Comparison of ENCODE assay signal across 17 cellular contexts in genomic region chr3:130258532-130258952, GRCh38.
DNase-seq lines count a peak whose midpoint lies in the region; ATAC-seq and TF ChIP-seq lines count a peak whose summit lies in the region.
"Had no signal": no experiment of that assay in that cellular context is flagged by ENCODE, and none has a peak within 500 bp of the region (broad histone marks: within the 10 kb centered on the region; RNA-seq: fewer than 3 reads in every experiment).

No MANE protein-coding gene starts in this region.

- H3K27ac Mint-ChIP-seq in activated naive CD8-positive, alpha-beta T cell treated with anti-CD3 and anti-CD28 coated beads, Interleukin-2, amount 50 U/mL, for 24 hours, result no peak overlapping the region
- no peak overlapping the region for H3K27ac Mint-ChIP-seq in stimulated activated naive B cell treated with anti-CD40 and anti-IgM and Interleukin-4, amounts not matched to agents 10 μg/mL and 1 μg/mL and 100 μg/mL, for 72 hours
- H3K27ac Mint-ChIP-seq: activated B cell treated with CpG ODN at 0.5 μM for 24 hours; activated naive CD4-positive, alpha-beta T cell treated with anti-CD3 and anti-CD28 coated beads, Interleukin-2, amount 50 U/mL, for 24 hours had no signal

- no peaks in the 10 kb centered on the region for H3K4me1 Mint-ChIP-seq in activated naive CD8-positive, alpha-beta T cell treated with anti-CD3 and anti-CD28 coated beads, Interleukin-2, amount 50 U/mL, for 24 hours
- no peaks in the 10 kb centered on the region for H3K4me1 Mint-ChIP-seq in stimulated activated naive B cell treated with anti-CD40 and anti-IgM and Interleukin-4, amounts not matched to agents 10 μg/mL and 1 μg/mL and 100 μg/mL, for 72 hours
- H3K4me1 Mint-ChIP-seq: activated B cell treated with CpG ODN at 0.5 μM for 24 hours; activated naive CD4-positive, alpha-beta T cell treated with anti-CD3 and anti-CD28 coated beads, Interleukin-2, amount 50 U/mL, for 24 hours had no signal

- no peak for ATAC-seq in activated naive CD8-positive, alpha-beta T cell treated with anti-CD3 and anti-CD28 coated beads, Interleukin-2, amount 50 U/mL, for 24 hours
- no peak for ATAC-seq in activated CD4-positive, CD25-positive, alpha-beta regulatory T cell treated with anti-CD3 and anti-CD28 coated beads, Interleukin-2, amount 50 U/mL, for 24 hours
- no peak for ATAC-seq in stimulated activated naive B cell treated with anti-CD40 and anti-IgM and Interleukin-4, amounts not matched to agents 10 μg/mL and 1 μg/mL and 100 μg/mL, for 72 hours (replicated peaks)
- ATAC-seq: Panc1 had no signal

- H3K36me3 Mint-ChIP-seq in activated naive CD8-positive, alpha-beta T cell treated with anti-CD3 and anti-CD28 coated beads, Interleukin-2, amount 50 U/mL, for 24 hours (ENCODE audit: low read depth), result no peaks in the 10 kb centered on the region
- no peaks in the 10 kb centered on the region for H3K36me3 Mint-ChIP-seq in stimulated activated naive B cell treated with anti-CD40 and anti-IgM and Interleukin-4, amounts not matched to agents 10 μg/mL and 1 μg/mL and 100 μg/mL, for 72 hours
- H3K36me3 Mint-ChIP-seq: activated naive CD4-positive, alpha-beta T cell treated with anti-CD3 and anti-CD28 coated beads, Interleukin-2, amount 50 U/mL, for 24 hours had no signal

- H3K9me3 Mint-ChIP-seq in activated naive CD8-positive, alpha-beta T cell treated with anti-CD3 and anti-CD28 coated beads, Interleukin-2, amount 50 U/mL, for 24 hours, result no peaks in the 10 kb centered on the region
- H3K9me3 Mint-ChIP-seq in stimulated activated naive B cell treated with anti-CD40 and anti-IgM and Interleukin-4, amounts not matched to agents 10 μg/mL and 1 μg/mL and 100 μg/mL, for 72 hours, result no peaks in the 10 kb centered on the region
- H3K9me3 Mint-ChIP-seq: activated B cell treated with CpG ODN at 0.5 μM for 24 hours; activated naive CD4-positive, alpha-beta T cell treated with anti-CD3 and anti-CD28 coated beads, Interleukin-2, amount 50 U/mL, for 24 hours had no signal

- DNase-seq in Ammon's horn (ENCODE audit: low spot score) (peak; percentile 30), RKO (ENCODE audit: low spot score) (peak; percentile 70), fibroblast of pulmonary artery (ENCODE audit: low read depth) (peak; percentile 64), occipital lobe (lab: John Stamatoyannopoulos, UW) (peak; percentile 16), cerebellum (ENCODE audit: low spot score) (no peak)
- no peak for DNase-seq in activated naive CD8-positive, alpha-beta T cell treated with anti-CD3 and anti-CD28 coated beads, Interleukin-2, amount 50 U/mL, for 24 hours
- no peak for DNase-seq in stimulated activated naive B cell treated with anti-CD40 and anti-IgM and Interleukin-4, amounts not matched to agents 10 μg/mL and 1 μg/mL and 100 μg/mL, for 72 hours
- DNase-seq: activated B cell treated with CpG ODN at 0.5 μM for 24 hours; activated CD8-positive, alpha-beta memory T cell treated with anti-CD3 and anti-CD28 coated beads, Interleukin-2, amount 50 U/mL, for 48 hours; cerebellar nuclear complex; GOT3; hippocampal formation; NCI-H1417; NCI-H510A treated with DMSO at 0.1 percent for 48 hours had no signal

- TF ChIP-seq CTCF in fibroblast of pulmonary artery (IDR thresholded peaks at IDR 0.05; ENCODE audit: low read length, missing control alignments), result no peak

- no peak overlapping the region for H3K4me3 ChIP-seq in fibroblast of pulmonary artery (replicated peaks; ENCODE audit: low read depth, low read length)

- no peak overlapping the region for H3K4me3 Mint-ChIP-seq in activated naive CD8-positive, alpha-beta T cell treated with anti-CD3 and anti-CD28 coated beads, Interleukin-2, amount 50 U/mL, for 24 hours
- no peak overlapping the region for H3K4me3 Mint-ChIP-seq in stimulated activated naive B cell treated with anti-CD40 and anti-IgM and Interleukin-4, amounts not matched to agents 10 μg/mL and 1 μg/mL and 100 μg/mL, for 72 hours
- H3K4me3 Mint-ChIP-seq: activated B cell treated with CpG ODN at 0.5 μM for 24 hours; activated naive CD4-positive, alpha-beta T cell treated with anti-CD3 and anti-CD28 coated beads, Interleukin-2, amount 50 U/mL, for 24 hours had no signal

- no peaks in the 10 kb centered on the region for H3K27me3 Mint-ChIP-seq in activated naive CD8-positive, alpha-beta T cell treated with anti-CD3 and anti-CD28 coated beads, Interleukin-2, amount 50 U/mL, for 24 hours
- no peaks in the 10 kb centered on the region for H3K27me3 Mint-ChIP-seq in stimulated activated naive B cell treated with anti-CD40 and anti-IgM and Interleukin-4, amounts not matched to agents 10 μg/mL and 1 μg/mL and 100 μg/mL, for 72 hours
- H3K27me3 Mint-ChIP-seq: activated B cell treated with CpG ODN at 0.5 μM for 24 hours; activated naive CD4-positive, alpha-beta T cell treated with anti-CD3 and anti-CD28 coated beads, Interleukin-2, amount 50 U/mL, for 24 hours had no signal

Comparison
In these comparisons a context has a peak if more than half of its experiments do, and no peak if none do; other contexts are left out.
1. DNase-seq: peak in Ammon's horn (single experiment), RKO (single experiment), fibroblast of pulmonary artery (single experiment) and occipital lobe (single experiment); none in activated naive CD8-positive, alpha-beta T cell treated with anti-CD3 and anti-CD28 coated beads, Interleukin-2, amount 50 U/mL, for 24 hours (single experiment), cerebellum (single experiment) and stimulated activated naive B cell treated with anti-CD40 and anti-IgM and Interleukin-4, amounts not matched to agents 10 μg/mL and 1 μg/mL and 100 μg/mL, for 72 hours (single experiment).